1 cellular context compared by ENCODE assay signal in genomic region chr9:504921-505821, GRCh38.
TF ChIP-seq lines count a peak whose summit lies in the region.

No MANE protein-coding gene starts in this region.

TF ChIP-seq in SK-N-SH treated with all-trans-retinoic acid at 6 μM for 48 hours, 23 proteins besides CTCF, POLR2A, EP300 and RAD21 (continued from another document):
- no peak for TF ChIP-seq TSHZ2 (CRISPR knock-in tag; IDR thresholded peaks at IDR 0.05)
- TF ChIP-seq CSDC2 (CRISPR knock-in tag; IDR thresholded peaks at IDR 0.05): no peak
- TF ChIP-seq ZNF8 (CRISPR knock-in tag; IDR thresholded peaks at IDR 0.05): no peak
- TF ChIP-seq ZNF565 (CRISPR knock-in tag; conservative IDR thresholded peaks at IDR 0.05; ENCODE audit: low read depth): no peak
- no peak for TF ChIP-seq RARB (CRISPR knock-in tag; IDR thresholded peaks at IDR 0.05)
- TF ChIP-seq ARNTL (CRISPR knock-in tag; IDR thresholded peaks at IDR 0.05; ENCODE audit: borderline replicate concordance, low read depth): no peak
- TF ChIP-seq CSRNP3 (CRISPR knock-in tag; IDR thresholded peaks at IDR 0.05): no peak
- TF ChIP-seq TCF4 (CRISPR knock-in tag; IDR thresholded peaks at IDR 0.05; ENCODE audit: borderline replicate concordance): no peak
